ENCODE assay signal across 9 cellular contexts in the genomic region with DNA sequence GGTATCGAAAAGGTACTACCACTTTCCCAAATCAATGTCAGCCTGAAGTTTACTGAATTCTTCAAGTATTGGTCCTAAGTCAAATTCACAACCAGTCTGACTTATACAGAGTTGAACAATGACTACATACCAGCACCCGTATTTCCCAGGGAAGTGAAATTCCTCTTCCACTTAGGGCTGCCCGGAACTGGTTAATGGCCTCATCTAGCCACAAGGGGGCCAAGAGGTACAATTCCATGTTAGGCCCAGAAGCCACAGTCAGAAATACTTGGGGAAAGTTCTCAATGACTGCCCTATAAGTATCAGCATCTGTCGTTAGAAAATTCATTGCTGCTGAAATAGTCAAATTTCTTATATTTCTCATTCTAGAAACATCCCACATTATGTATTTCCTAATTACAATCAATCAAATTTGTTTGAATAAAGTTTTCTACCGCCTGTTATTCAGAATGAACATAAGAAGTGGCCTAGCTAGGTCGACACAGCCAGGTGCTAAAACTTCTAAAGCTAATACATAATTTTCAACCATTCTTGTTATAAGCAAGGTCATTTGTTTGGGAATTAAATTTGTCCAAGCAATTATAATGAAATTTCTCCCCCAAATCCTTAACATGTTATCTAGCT. TPM values are rescaled to one million over a fixed set of nuclear protein-coding genes. Genes with fewer than 3 reads are reported as not detected.
DNase-seq lines count a peak whose midpoint lies in the region; ATAC-seq, FAIRE-seq and TF ChIP-seq lines count a peak whose summit lies in the region.
"Had no signal": no experiment of that assay in that cellular context is flagged by ENCODE, and none has a peak within 500 bp of the region (broad histone marks: within the 10 kb centered on the region; RNA-seq: fewer than 3 reads in every experiment).

No MANE protein-coding gene starts in this region.

- H2AFZ ChIP-seq in OCI-LY7 (ENCODE audit: low read length) (no peak overlapping the region), neural cell (ENCODE audit: low read depth, low read length) (no peak overlapping the region)

- H3F3A ChIP-seq in neural cell (ENCODE audit: insufficient read depth, low read length, poor library complexity, severe bottlenecking) = no peaks in the 10 kb centered on the region

- no peaks in the 10 kb centered on the region for H3K9me2 ChIP-seq in OCI-LY7 (ENCODE audit: insufficient read depth, low read length)
- H3K9me2 ChIP-seq in neural cell (ENCODE audit: insufficient read depth, low read length) = no peaks in the 10 kb centered on the region

- H3K9me3 Mint-ChIP-seq in endothelial cell (ENCODE audit: unreplicated experiment) = no peaks in the 10 kb centered on the region

- H3K79me2 ChIP-seq in OCI-LY7 (ENCODE audit: insufficient read depth, low read depth, low read length) (no peaks in the 10 kb centered on the region), neural cell (replicated peaks; ENCODE audit: insufficient read depth, low read length) (no peaks in the 10 kb centered on the region)

- H3K4me1 Mint-ChIP-seq in endothelial cell (ENCODE audit: unreplicated experiment) = peaks cover 15% of the 10 kb centered on the region

- no TSS peak for BruUV-seq in OCI-LY7 (replicated peaks; lab: Mats Ljungman, UMichigan)

- H3K4me3 ChIP-seq in OCI-LY7 (ENCODE audit: low read depth, low read length, poor library complexity, severe bottlenecking) = no peak overlapping the region
- H3K4me3 ChIP-seq in neural cell (ENCODE audit: low read length) = no peak overlapping the region

- intact Hi-C loops in OCI-LY7 (cut with micrococcal nuclease; ENCODE audit: unreplicated experiment) = no loop called here

- peak; percentile 73 for TF ChIP-seq CTCF in D721Med (IDR thresholded peaks at IDR 0.05; ENCODE audit: insufficient read depth, missing control alignments)
- peak; percentile 65 for TF ChIP-seq CTCF in OCI-LY7 (conservative IDR thresholded peaks at IDR 0.05; ENCODE audit: low read length)
- TF ChIP-seq CTCF in endothelial cell (IDR thresholded peaks at IDR 0.05; ENCODE audit: unreplicated experiment) = peak; percentile 90
- peak; percentile 54 for TF ChIP-seq CTCF in neural cell (IDR thresholded peaks at IDR 0.05; ENCODE audit: poor library complexity, severe bottlenecking)

- ATAC-seq in HG02571 (IDR thresholded peaks at IDR 0.05; ENCODE audit: unreplicated experiment) = no peak
- ATAC-seq in HG03097 (IDR thresholded peaks at IDR 0.05; ENCODE audit: low FRiP score, unreplicated experiment) = no peak

- POLR2A ChIA-PET in HEK293T (lab: Yijun Ruan, JAX) (no interaction called here), OCI-LY7 (lab: Charles Lee) (no interaction called here)

- DNase-seq in D721Med (ENCODE audit: insufficient read length, low spot score) (no peak), HEK293T (ENCODE audit: extremely low spot score) (peak; percentile 46), OCI-LY7 (ENCODE audit: low spot score) (peak; percentile 4), endothelial cell (ENCODE audit: low spot score) (peak; percentile 73), DMS79 (lab: John Stamatoyannopoulos, UW) (no peak)

- no peaks in the 10 kb centered on the region for H3K36me3 Mint-ChIP-seq in endothelial cell (ENCODE audit: low read depth, unreplicated experiment)
- H3K36me3 Mint-ChIP-seq: IgD-negative memory B cell had no signal

- peak; percentile 74 for FAIRE-seq in D721Med (lab: Jason Lieb, UNC)

- H3K27ac Mint-ChIP-seq in endothelial cell (ENCODE audit: unreplicated experiment) = no peak overlapping the region
- H3K27ac Mint-ChIP-seq: IgD-negative memory B cell had no signal

- H3K36me3 ChIP-seq in OCI-LY7 (ENCODE audit: insufficient read depth, low read length) (no peaks in the 10 kb centered on the region), neural cell (ENCODE audit: insufficient read depth, low read length) (no peaks in the 10 kb centered on the region)

- no peaks in the 10 kb centered on the region for H3K9me3 ChIP-seq in OCI-LY7 (ENCODE audit: low read length)
- H3K9me3 ChIP-seq in neural cell (ENCODE audit: low read length) = no peaks in the 10 kb centered on the region

- peaks cover 11% of the 10 kb centered on the region for H3K27me3 Mint-ChIP-seq in endothelial cell (ENCODE audit: unreplicated experiment)

- TF ChIP-seq RAD21 in neural cell (conservative IDR thresholded peaks at IDR 0.05) = peak; percentile 35

- H3K9ac ChIP-seq in neural cell (ENCODE audit: low read length) = no peak overlapping the region

- H3K27ac ChIP-seq in OCI-LY7 (ENCODE audit: low read depth, low read length, poor library complexity, severe bottlenecking) = no peak overlapping the region
- H3K27ac ChIP-seq in neural cell (ENCODE audit: low read length) = no peak overlapping the region

- H4K20me1 ChIP-seq in OCI-LY7 (ENCODE audit: insufficient read depth, low read length) (no peaks in the 10 kb centered on the region), neural cell (ENCODE audit: insufficient read depth) (no peaks in the 10 kb centered on the region)

- CTCF ChIA-PET in HEK293T (lab: Yijun Ruan, JAX) = interaction anchor here (0.6 to 0.7 kb wide), 2 partner anchors 9 to 875 kb away, joined by 3 read pairs; no protein-coding TSS in a partner anchor
- CTCF ChIA-PET in OCI-LY7 (lab: Charles Lee; ENCODE audit: unreplicated experiment) = no interaction called here

- no peaks in the 10 kb centered on the region for H3K27me3 ChIP-seq in neural cell (ENCODE audit: insufficient read depth, low read depth, low read length)

- H3K4me1 ChIP-seq in OCI-LY7 (ENCODE audit: insufficient read depth, low read length, poor library complexity, severe bottlenecking) = no peaks in the 10 kb centered on the region

- no peak for TF ChIP-seq EP300 in neural cell (conservative IDR thresholded peaks at IDR 0.05; ENCODE audit: poor library complexity, severe bottlenecking)

- no peak overlapping the region for H3K4me2 ChIP-seq in OCI-LY7 (ENCODE audit: low read length)
- H3K4me2 ChIP-seq in neural cell (ENCODE audit: low read length) = no peak overlapping the region

- H3K4me3 Mint-ChIP-seq in endothelial cell (ENCODE audit: unreplicated experiment) = no peak overlapping the region

TF ChIP-seq in HEK293T, 16 proteins besides CTCF, POLR2A, EP300 and RAD21:
- no peak for TF ChIP-seq CTBP1 (IDR thresholded peaks at IDR 0.05; ENCODE audit: borderline replicate concordance)
- TF ChIP-seq FOXK2 (IDR thresholded peaks at IDR 0.05) = no peak
- TF ChIP-seq ELF4 (IDR thresholded peaks at IDR 0.05) = no peak
- no peak for TF ChIP-seq SP1 (IDR thresholded peaks at IDR 0.05)
- no peak for TF ChIP-seq NFRKB (IDR thresholded peaks at IDR 0.05)
- no peak for TF ChIP-seq FOXM1 (IDR thresholded peaks at IDR 0.05; ENCODE audit: borderline replicate concordance)
- no peak for TF ChIP-seq ZNF384 (IDR thresholded peaks at IDR 0.05)
- TF ChIP-seq, protein P1, sequence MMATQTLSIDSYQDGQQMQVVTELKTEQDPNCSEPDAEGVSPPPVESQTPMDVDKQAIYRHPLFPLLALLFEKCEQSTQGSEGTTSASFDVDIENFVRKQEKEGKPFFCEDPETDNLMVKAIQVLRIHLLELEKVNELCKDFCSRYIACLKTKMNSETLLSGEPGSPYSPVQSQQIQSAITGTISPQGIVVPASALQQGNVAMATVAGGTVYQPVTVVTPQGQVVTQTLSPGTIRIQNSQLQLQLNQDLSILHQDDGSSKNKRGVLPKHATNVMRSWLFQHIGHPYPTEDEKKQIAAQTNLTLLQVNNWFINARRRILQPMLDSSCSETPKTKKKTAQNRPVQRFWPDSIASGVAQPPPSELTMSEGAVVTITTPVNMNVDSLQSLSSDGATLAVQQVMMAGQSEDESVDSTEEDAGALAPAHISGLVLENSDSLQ (IDR thresholded peaks at IDR 0.05) = no peak
- TF ChIP-seq L3MBTL2 (conservative IDR thresholded peaks at IDR 0.05) = no peak
- no peak for TF ChIP-seq SUZ12 (IDR thresholded peaks at IDR 0.05)
TF ChIP-seq in HEK293T: peak in this region for 0.

TF ChIP-seq in neural cell, 6 proteins besides CTCF, POLR2A, EP300 and RAD21:
- TF ChIP-seq SMC3 (conservative IDR thresholded peaks at IDR 0.05; ENCODE audit: poor library complexity) = peak; percentile 53
- no peak for TF ChIP-seq POLR2AphosphoS5 (IDR thresholded peaks at IDR 0.05)
- no peak for TF ChIP-seq MXI1 (conservative IDR thresholded peaks at IDR 0.05; ENCODE audit: poor library complexity, severe bottlenecking)
- TF ChIP-seq EZH2 (IDR thresholded peaks at IDR 0.05; ENCODE audit: borderline replicate concordance, insufficient read depth, low read length, poor library complexity, severe bottlenecking) = no peak
- no peak for TF ChIP-seq TAF1 (IDR thresholded peaks at IDR 0.05; ENCODE audit: low read depth)
- TF ChIP-seq, protein P2, sequence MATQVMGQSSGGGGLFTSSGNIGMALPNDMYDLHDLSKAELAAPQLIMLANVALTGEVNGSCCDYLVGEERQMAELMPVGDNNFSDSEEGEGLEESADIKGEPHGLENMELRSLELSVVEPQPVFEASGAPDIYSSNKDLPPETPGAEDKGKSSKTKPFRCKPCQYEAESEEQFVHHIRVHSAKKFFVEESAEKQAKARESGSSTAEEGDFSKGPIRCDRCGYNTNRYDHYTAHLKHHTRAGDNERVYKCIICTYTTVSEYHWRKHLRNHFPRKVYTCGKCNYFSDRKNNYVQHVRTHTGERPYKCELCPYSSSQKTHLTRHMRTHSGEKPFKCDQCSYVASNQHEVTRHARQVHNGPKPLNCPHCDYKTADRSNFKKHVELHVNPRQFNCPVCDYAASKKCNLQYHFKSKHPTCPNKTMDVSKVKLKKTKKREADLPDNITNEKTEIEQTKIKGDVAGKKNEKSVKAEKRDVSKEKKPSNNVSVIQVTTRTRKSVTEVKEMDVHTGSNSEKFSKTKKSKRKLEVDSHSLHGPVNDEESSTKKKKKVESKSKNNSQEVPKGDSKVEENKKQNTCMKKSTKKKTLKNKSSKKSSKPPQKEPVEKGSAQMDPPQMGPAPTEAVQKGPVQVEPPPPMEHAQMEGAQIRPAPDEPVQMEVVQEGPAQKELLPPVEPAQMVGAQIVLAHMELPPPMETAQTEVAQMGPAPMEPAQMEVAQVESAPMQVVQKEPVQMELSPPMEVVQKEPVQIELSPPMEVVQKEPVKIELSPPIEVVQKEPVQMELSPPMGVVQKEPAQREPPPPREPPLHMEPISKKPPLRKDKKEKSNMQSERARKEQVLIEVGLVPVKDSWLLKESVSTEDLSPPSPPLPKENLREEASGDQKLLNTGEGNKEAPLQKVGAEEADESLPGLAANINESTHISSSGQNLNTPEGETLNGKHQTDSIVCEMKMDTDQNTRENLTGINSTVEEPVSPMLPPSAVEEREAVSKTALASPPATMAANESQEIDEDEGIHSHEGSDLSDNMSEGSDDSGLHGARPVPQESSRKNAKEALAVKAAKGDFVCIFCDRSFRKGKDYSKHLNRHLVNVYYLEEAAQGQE (IDR thresholded peaks at IDR 0.05; ENCODE audit: borderline replicate concordance) = no peak

RNA-seq across cellular contexts. Expression of a gene that starts 5.6 kb away (rescaled TPM):
- total RNA-seq in OCI-LY7 (2014; rRNA removed; shearing (Covaris generic)) = not detected in 2 replicates
- total RNA-seq in OCI-LY7 (2022) = not detected in 2 replicates
- 6.1 TPM for total RNA-seq in endothelial cell (ENCODE audit: unreplicated experiment)
- 12.6 and 15.3 TPM in 2 replicates for polyA plus RNA-seq in neural cell
- 78.6 and 89.1 TPM in 2 replicates for polyA minus RNA-seq in neural cell
- polyA plus RNA-seq: IgD-negative memory B cell had no signal

Comparison
In these comparisons a context has a peak if more than half of its experiments do, and no peak if none do; other contexts are left out.
1. DNase-seq: peak in HEK293T (single experiment), OCI-LY7 (single experiment) and endothelial cell (single experiment); none in D721Med (single experiment) and DMS79 (single experiment).
2. Peak in every context shown above with its lines, with median percentiles within 50 percentile points of each other: CTCF ChIP-seq.